ENCODE assay signal across 1 cellular context in genomic region chr2:223099561-223099960, GRCh38.
TF ChIP-seq lines count a peak whose summit lies in the region.

No MANE protein-coding gene starts in this region.

TF ChIP-seq in IMR-90, 13 proteins besides CTCF, POLR2A, EP300 and RAD21:
- TF ChIP-seq CEBPB (IDR thresholded peaks at IDR 0.05; ENCODE audit: low read depth, low read length): no peak
- TF ChIP-seq, protein P1, sequence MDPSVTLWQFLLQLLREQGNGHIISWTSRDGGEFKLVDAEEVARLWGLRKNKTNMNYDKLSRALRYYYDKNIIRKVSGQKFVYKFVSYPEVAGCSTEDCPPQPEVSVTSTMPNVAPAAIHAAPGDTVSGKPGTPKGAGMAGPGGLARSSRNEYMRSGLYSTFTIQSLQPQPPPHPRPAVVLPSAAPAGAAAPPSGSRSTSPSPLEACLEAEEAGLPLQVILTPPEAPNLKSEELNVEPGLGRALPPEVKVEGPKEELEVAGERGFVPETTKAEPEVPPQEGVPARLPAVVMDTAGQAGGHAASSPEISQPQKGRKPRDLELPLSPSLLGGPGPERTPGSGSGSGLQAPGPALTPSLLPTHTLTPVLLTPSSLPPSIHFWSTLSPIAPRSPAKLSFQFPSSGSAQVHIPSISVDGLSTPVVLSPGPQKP (IDR thresholded peaks at IDR 0.05; ENCODE audit: borderline replicate concordance, low read depth, low read length): no peak
- TF ChIP-seq NFE2L2 (IDR thresholded peaks at IDR 0.05; ENCODE audit: low read depth, low read length): no peak
- TF ChIP-seq, protein P2, sequence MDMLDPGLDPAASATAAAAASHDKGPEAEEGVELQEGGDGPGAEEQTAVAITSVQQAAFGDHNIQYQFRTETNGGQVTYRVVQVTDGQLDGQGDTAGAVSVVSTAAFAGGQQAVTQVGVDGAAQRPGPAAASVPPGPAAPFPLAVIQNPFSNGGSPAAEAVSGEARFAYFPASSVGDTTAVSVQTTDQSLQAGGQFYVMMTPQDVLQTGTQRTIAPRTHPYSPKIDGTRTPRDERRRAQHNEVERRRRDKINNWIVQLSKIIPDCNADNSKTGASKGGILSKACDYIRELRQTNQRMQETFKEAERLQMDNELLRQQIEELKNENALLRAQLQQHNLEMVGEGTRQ (IDR thresholded peaks at IDR 0.05; ENCODE audit: low read depth, low read length): no peak
- no peak for TF ChIP-seq MXI1 (IDR thresholded peaks at IDR 0.05; ENCODE audit: borderline replicate concordance, low read depth, low read length)
- TF ChIP-seq CHD1 (IDR thresholded peaks at IDR 0.05; ENCODE audit: low read depth, low read length): no peak
- TF ChIP-seq RCOR1 (IDR thresholded peaks at IDR 0.05; ENCODE audit: insufficient replicate concordance, low read length): no peak
- no peak for TF ChIP-seq FOS (IDR thresholded peaks at IDR 0.05; ENCODE audit: low read depth, low read length)
- no peak for TF ChIP-seq MAZ (IDR thresholded peaks at IDR 0.05; ENCODE audit: borderline replicate concordance, low read depth, low read length)
- TF ChIP-seq RFX5 (IDR thresholded peaks at IDR 0.05; ENCODE audit: low read depth, low read length): no peak
- no peak for TF ChIP-seq SMC3 (IDR thresholded peaks at IDR 0.05; ENCODE audit: low read depth, low read length)
- TF ChIP-seq BHLHE40 (IDR thresholded peaks at IDR 0.05; ENCODE audit: low read depth, low read length): no peak
TF ChIP-seq in IMR-90: peak in this region for 0.
